Comparison of ENCODE assay signal across 11 cellular contexts in genomic region chr16:84478172-84478948, GRCh38. TPM values are rescaled to one million over a fixed set of nuclear protein-coding genes. Genes with fewer than 3 reads are reported as not detected.
A peak's percentile ranks its signal among the peaks of the same experiment; 100 is the strongest.
DNase-seq lines count a peak whose midpoint lies in the region; ATAC-seq, FAIRE-seq and TF ChIP-seq lines count a peak whose summit lies in the region.
"Had no signal": no experiment of that assay in that cellular context is flagged by ENCODE, and none has a peak within 500 bp of the region (broad histone marks: within the 10 kb centered on the region; RNA-seq: fewer than 3 reads in every experiment).

No MANE protein-coding gene starts in this region.

- peak; percentile 34 for FAIRE-seq in keratinocyte (lab: Jason Lieb, UNC)

- H3K27me3 ChIP-seq in adrenal gland: no peaks in the 10 kb centered on the region
- no peaks in the 10 kb centered on the region for H3K27me3 ChIP-seq in keratinocyte (ENCODE audit: control insufficient read depth, extremely low read depth, insufficient read depth, low read length)

- no peak overlapping the region for H3K9ac ChIP-seq in keratinocyte (ENCODE audit: control insufficient read depth, extremely low read depth, insufficient read depth, low read length)
- H3K9ac ChIP-seq: parathyroid adenoma had no signal

- no peaks in the 10 kb centered on the region for H3K36me3 ChIP-seq in adrenal gland (replicated peaks in 1 of 2)
- H3K36me3 ChIP-seq in keratinocyte (ENCODE audit: control insufficient read depth in 2 of 2, extremely low read depth in 1 of 2, insufficient read depth in 2 of 2, low read length in 2 of 2): peaks cover 35 to 38% of the 10 kb centered on the region in 2 experiments

- no peak overlapping the region for H3K4me2 ChIP-seq in keratinocyte (ENCODE audit: control insufficient read depth, extremely low read depth, insufficient read depth, low read depth, low read length)

- H3K9me1 ChIP-seq in keratinocyte (ENCODE audit: control insufficient read depth, extremely low read depth, insufficient read depth, low read length): no peaks in the 10 kb centered on the region

- H3K36me3 Mint-ChIP-seq in CD14-positive monocyte: peaks cover 11 to 38% of the 10 kb centered on the region in 2 donors

- no peaks in the 10 kb centered on the region for H3K27me3 Mint-ChIP-seq in stimulated activated naive CD8-positive, alpha-beta T cell treated with anti-CD3 and anti-CD28 coated beads, Interleukin-15, amount 100 ng/mL, for 72 hours
- H3K27me3 Mint-ChIP-seq in CD14-positive monocyte (ENCODE audit: low read depth in 3 of 3): peaks cover 0 to 3% (median 0%) of the 10 kb centered on the region in 3 donors

- no peak for TF ChIP-seq POLR2A in adrenal gland (IDR thresholded peaks at IDR 0.05)

- H3K27ac ChIP-seq in adrenal gland (peak overlapping the region in 2 of 5 donors; percentile 4 to 45), keratinocyte (ENCODE audit: control insufficient read depth, insufficient read depth, low read length) (no peak overlapping the region)
- H3K27ac ChIP-seq: parathyroid adenoma, VCaP had no signal

- no peak for TF ChIP-seq CTCF in adrenal gland (IDR thresholded peaks at IDR 0.05)
- no peak for TF ChIP-seq CTCF in keratinocyte (optimal IDR thresholded peaks at IDR 0.05 in 1 of 3, IDR thresholded peaks at IDR 0.05 in 1 of 3, conservative IDR thresholded peaks at IDR 0.05 in 1 of 3; ENCODE audit: extremely low read depth in 1 of 3, insufficient read depth in 2 of 3, low read length in 3 of 3)
- no peak for TF ChIP-seq CTCF in CD14-positive monocyte (IDR thresholded peaks at IDR 0.05)

- peaks cover 35% of the 10 kb centered on the region for H3K79me2 ChIP-seq in keratinocyte (ENCODE audit: control insufficient read depth, insufficient read depth, low read length)

- dilution Hi-C loops in keratinocyte (cut with MboI; ENCODE audit: extremely low pct_ligation_motif_present, low sequenced_read_pairs): no loop called here

- H3K4me1 Mint-ChIP-seq in stimulated activated naive CD8-positive, alpha-beta T cell treated with anti-CD3 and anti-CD28 coated beads, Interleukin-15, amount 100 ng/mL, for 72 hours: peaks cover 15% of the 10 kb centered on the region
- H3K4me1 Mint-ChIP-seq in CD14-positive monocyte: no peaks in the 10 kb centered on the region

- peak; percentile 12 for DNase-seq in stimulated activated naive CD8-positive, alpha-beta T cell treated with anti-CD3 and anti-CD28 coated beads, Interleukin-15, Interleukin-2, amounts not matched to agents 100 U/mL and 50 U/mL, for 24 hours
- no peak for DNase-seq in stimulated activated naive CD8-positive, alpha-beta T cell treated with anti-CD3 and anti-CD28 coated beads, Interleukin-15, amount 100 ng/mL, for 72 hours
- DNase-seq in adrenal gland: peak in 5 of 7 donors; percentile 21 to 49 (median 37)
- no peak for DNase-seq in keratinocyte (ENCODE audit: low read depth, low spot score)
- DNase-seq in CD14-positive monocyte (ENCODE audit: low spot score): no peak
- DNase-seq in anterior cingulate cortex (lab: John Stamatoyannopoulos, UW): no peak
- no peak for DNase-seq in DMS114 treated with DMSO at 0.1 percent for 48 hours (lab: John Stamatoyannopoulos, UW; ENCODE audit: unreplicated experiment)
- DNase-seq: activated naive CD4-positive, alpha-beta T cell treated with Interleukin-2 at 50 U/mL for 16 hours had no signal

- intact Hi-C loops in adrenal gland (cut with DNase I) (no loop called here), CD14-positive monocyte (cut with micrococcal nuclease) (no loop called here)

- ATAC-seq in stimulated activated naive CD8-positive, alpha-beta T cell treated with anti-CD3 and anti-CD28 coated beads, Interleukin-15, Interleukin-2, amounts not matched to agents 100 U/mL and 50 U/mL, for 24 hours: peak; percentile 67
- no peak for ATAC-seq in stimulated activated naive CD8-positive, alpha-beta T cell treated with anti-CD3 and anti-CD28 coated beads, Interleukin-15, amount 100 ng/mL, for 72 hours
- ATAC-seq in GM18511 (IDR thresholded peaks at IDR 0.05; ENCODE audit: unreplicated experiment): no peak

- H2AFZ ChIP-seq in keratinocyte (ENCODE audit: control insufficient read depth, low read length): no peak overlapping the region
- H2AFZ ChIP-seq: parathyroid adenoma had no signal

- no peak overlapping the region for H3K4me3 ChIP-seq in adrenal gland
- H3K4me3 ChIP-seq in keratinocyte (ENCODE audit: control insufficient read depth in 2 of 3, extremely low read depth in 1 of 3, insufficient read depth in 2 of 3, low read depth in 1 of 3, low read length in 3 of 3): no peak overlapping the region

- H3K4me3 Mint-ChIP-seq in stimulated activated naive CD8-positive, alpha-beta T cell treated with anti-CD3 and anti-CD28 coated beads, Interleukin-15, amount 100 ng/mL, for 72 hours: no peak overlapping the region
- no peak overlapping the region for H3K4me3 Mint-ChIP-seq in CD14-positive monocyte

- no peaks in the 10 kb centered on the region for H3K4me1 ChIP-seq in adrenal gland (replicated peaks in 1 of 2)
- no peaks in the 10 kb centered on the region for H3K4me1 ChIP-seq in keratinocyte (ENCODE audit: control insufficient read depth, extremely low read depth, insufficient read depth, low read length)
- H3K4me1 ChIP-seq: parathyroid adenoma had no signal

- 57 to 77% (median 61%) methylated on average over 13 of the region's 13 CpGs for WGBS in adrenal gland, 4 donors

- H3K9me3 ChIP-seq in adrenal gland (replicated peaks in 1 of 3) (no peaks in the 10 kb centered on the region), keratinocyte (ENCODE audit: control insufficient read depth, low read depth, low read length) (no peaks in the 10 kb centered on the region)

- no peak overlapping the region for H3K27ac Mint-ChIP-seq in stimulated activated naive CD8-positive, alpha-beta T cell treated with anti-CD3 and anti-CD28 coated beads, Interleukin-15, amount 100 ng/mL, for 72 hours
- no peak overlapping the region for H3K27ac Mint-ChIP-seq in CD14-positive monocyte

- peaks cover 4 to 13% of the 10 kb centered on the region in 2 donors for H3K9me3 Mint-ChIP-seq in stimulated activated naive CD8-positive, alpha-beta T cell treated with anti-CD3 and anti-CD28 coated beads, Interleukin-15, amount 100 ng/mL, for 72 hours
- peaks cover 0 to 8% (median 5%) of the 10 kb centered on the region in 7 donors for H3K9me3 Mint-ChIP-seq in CD14-positive monocyte

- H4K20me1 ChIP-seq in keratinocyte (ENCODE audit: control insufficient read depth, extremely low read depth, insufficient read depth, low read length): peaks cover 7% of the 10 kb centered on the region

RNA-seq across cellular contexts. Expression of gene MEAK7, which starts 26.1 kb away (rescaled TPM):
- 10 to 100 TPM in 2 of 8 donors, 1 to 10 TPM in 6; 3.6 to 14.1 (median 7.3) TPM for total RNA-seq in adrenal gland
- 1 to 10 TPM; 3.8 to 4.2 (median 4.2) TPM for polyA plus RNA-seq in adrenal gland
- 70.6 to 81.0 TPM (median 76.3 TPM) in 3 replicates for polyA plus RNA-seq in keratinocyte
- 25.0 TPM for polyA plus RNA-seq in keratinocyte (2011; ENCODE audit: low read depth)
- 37.0 and 40.4 TPM in 2 replicates for polyA plus RNA-seq in keratinocyte (2011; cell fraction: cytosol; rRNA removed)
- 88.4 and 98.8 TPM in 2 replicates for polyA plus RNA-seq in keratinocyte (2011; cell fraction: nucleus; rRNA removed)
- 21.6 and 65.3 TPM in 2 replicates for polyA plus RNA-seq in keratinocyte (2012; ENCODE audit: low replicate concordance)
- 93.4 to 102 TPM (median 95.1 TPM) in 3 replicates for polyA minus RNA-seq in keratinocyte
- polyA minus RNA-seq in keratinocyte (2011; cell fraction: cytosol; rRNA and poly(A)+ RNA removed): 72.3 TPM
- 70.5 and 110 TPM in 2 replicates for polyA minus RNA-seq in keratinocyte (2011; cell fraction: nucleus; rRNA and poly(A)+ RNA removed)
- 1 to 10 TPM; 4.7 to 5.0 TPM for polyA plus RNA-seq in CD14-positive monocyte

Comparison
In these comparisons a context has a peak if more than half of its experiments do, and no peak if none do; other contexts are left out.
1. DNase-seq: peak in stimulated activated naive CD8-positive, alpha-beta T cell treated with anti-CD3 and anti-CD28 coated beads, Interleukin-15, Interleukin-2, amounts not matched to agents 100 U/mL and 50 U/mL, for 24 hours (single experiment) and adrenal gland (5 of 7); none in stimulated activated naive CD8-positive, alpha-beta T cell treated with anti-CD3 and anti-CD28 coated beads, Interleukin-15, amount 100 ng/mL, for 72 hours (0 of 2), keratinocyte (single experiment), CD14-positive monocyte (single experiment), anterior cingulate cortex (0 of 58) and DMS114 treated with DMSO at 0.1 percent for 48 hours (single experiment).